In genomic region chr7:87154569-87154968, GRCh38 we compare ENCODE assay signal across 9 cellular contexts. TPM values are rescaled to one million over a fixed set of nuclear protein-coding genes. Genes with fewer than 3 reads are reported as not detected.
DNase-seq lines count a peak whose midpoint lies in the region; ATAC-seq and TF ChIP-seq lines count a peak whose summit lies in the region.
"Had no signal": no experiment of that assay in that cellular context is flagged by ENCODE, and none has a peak within 500 bp of the region (broad histone marks: within the 10 kb centered on the region; RNA-seq: fewer than 3 reads in every experiment).

No MANE protein-coding gene starts in this region.

- no peaks in the 10 kb centered on the region for H3K9me3 ChIP-seq in stomach

- H3K4me3 ChIP-seq in WI38 (ENCODE audit: low read depth, low read length): peak overlapping the region; percentile 92
- peak overlapping the region; percentile 60 to 74 (median 65) for H3K4me3 ChIP-seq in stomach

- H3K27ac ChIP-seq in stomach: peak overlapping the region in 3 of 5 donors; percentile 23 to 100 (median 98)

- intact Hi-C loops in activated CD4-positive, alpha-beta T cell treated with anti-CD3 and anti-CD28 coated beads for 36 hours (cut with DNase I, micrococcal nuclease): loop anchor here (5.0 to 10.0 kb wide), 4 partner anchors 83 to 720 kb away; partner anchors contain the start of genes DBF4 (in 2 of the 2), SLC25A40 (in 2 of the 2), CROT (in 1 of the 2) and ELAPOR2 (in 1 of the 2)
- intact Hi-C loops in stomach (cut with DNase I; ENCODE audit: low total_unique reads): no loop called here

- TF ChIP-seq CTCF in WI38 (IDR thresholded peaks at IDR 0.05; ENCODE audit: low read depth, low read length): no peak
- no peak for TF ChIP-seq CTCF in glutamatergic neuron (IDR thresholded peaks at IDR 0.05; ENCODE audit: partially characterized antibody, unreplicated experiment)
- no peak for TF ChIP-seq CTCF in stomach (IDR thresholded peaks at IDR 0.05)

- DNase-seq in activated CD4-positive, alpha-beta T cell treated with anti-CD3 and anti-CD28 coated beads for 36 hours: no peak
- DNase-seq in activated CD4-positive, alpha-beta T cell treated with anti-CD3 and anti-CD28 coated beads, Interleukin-2, amount 50 U/mL, for 48 hours: no peak
- no peak for DNase-seq in glutamatergic neuron
- no peak for DNase-seq in stomach
- DNase-seq in DMS79 (lab: John Stamatoyannopoulos, UW): no peak
- no peak for DNase-seq in COLO829 (ENCODE audit: low spot score)
- no peak for DNase-seq in putamen (ENCODE audit: low spot score)
- DNase-seq: 8988T had no signal

- H3K9me3 Mint-ChIP-seq in activated CD4-positive, alpha-beta T cell treated with anti-CD3 and anti-CD28 coated beads for 36 hours (ENCODE audit: low read depth): no peaks in the 10 kb centered on the region
- peaks cover 12% of the 10 kb centered on the region for H3K9me3 Mint-ChIP-seq in glutamatergic neuron (ENCODE audit: unreplicated experiment)

- H3K4me3 Mint-ChIP-seq in activated CD4-positive, alpha-beta T cell treated with anti-CD3 and anti-CD28 coated beads for 36 hours: peak overlapping the region; percentile 85
- peak overlapping the region; percentile 95 for H3K4me3 Mint-ChIP-seq in glutamatergic neuron (ENCODE audit: unreplicated experiment)

- peak overlapping the region; percentile 29 for H3K27ac Mint-ChIP-seq in activated CD4-positive, alpha-beta T cell treated with anti-CD3 and anti-CD28 coated beads for 36 hours
- H3K27ac Mint-ChIP-seq in glutamatergic neuron (ENCODE audit: unreplicated experiment): peak overlapping the region; percentile 33

- H3K4me1 ChIP-seq in stomach: peaks cover 26 to 66% (median 46%) of the 10 kb centered on the region in 4 donors

- H3K4me1 Mint-ChIP-seq in activated CD4-positive, alpha-beta T cell treated with anti-CD3 and anti-CD28 coated beads for 36 hours: peaks cover 44% of the 10 kb centered on the region
- peaks cover 19% of the 10 kb centered on the region for H3K4me1 Mint-ChIP-seq in glutamatergic neuron (ENCODE audit: low read depth, unreplicated experiment)

- POLR2A ChIA-PET in activated CD4-positive, alpha-beta T cell treated with anti-CD3 and anti-CD28 coated beads for 36 hours (lab: Charles Lee): interaction anchor here (2.1 to 3.6 kb wide), 2 partner anchors 63 to 65 kb away, joined by 7 to 35 read pairs; partner anchors contain the start of gene TMEM243

- no peak for ATAC-seq in activated CD4-positive, alpha-beta T cell treated with anti-CD3 and anti-CD28 coated beads for 36 hours

- CTCF ChIA-PET in activated CD4-positive, alpha-beta T cell treated with anti-CD3 and anti-CD28 coated beads for 36 hours (lab: Charles Lee): interaction anchor here (0.7 to 2.6 kb wide), 6 partner anchors 14 to 227 kb away, joined by 3 to 12 read pairs (median 6); partner anchors contain the start of gene TMEM243

- no peaks in the 10 kb centered on the region for H3K27me3 Mint-ChIP-seq in activated CD4-positive, alpha-beta T cell treated with anti-CD3 and anti-CD28 coated beads for 36 hours
- H3K27me3 Mint-ChIP-seq in glutamatergic neuron (ENCODE audit: unreplicated experiment): peaks cover 10% of the 10 kb centered on the region

- TF ChIP-seq POLR2A in stomach (IDR thresholded peaks at IDR 0.05): no peak

- H3K27me3 ChIP-seq in stomach: no peaks in the 10 kb centered on the region

- no peaks in the 10 kb centered on the region for H3K36me3 ChIP-seq in stomach

- 16 to 32% (median 25%) methylated on average over 3 of the region's 3 CpGs for WGBS in stomach, 5 donors

- TF ChIP-seq EP300 in stomach (IDR thresholded peaks at IDR 0.05): no peak

- peaks cover 23% of the 10 kb centered on the region for H3K36me3 Mint-ChIP-seq in activated CD4-positive, alpha-beta T cell treated with anti-CD3 and anti-CD28 coated beads for 36 hours (ENCODE audit: low read depth)
- no peaks in the 10 kb centered on the region for H3K36me3 Mint-ChIP-seq in glutamatergic neuron (ENCODE audit: unreplicated experiment)

RNA-seq across cellular contexts. Expression of gene DMTF1, which starts 2.3 kb away (rescaled TPM):
- total RNA-seq in activated CD4-positive, alpha-beta T cell treated with anti-CD3 and anti-CD28 coated beads for 36 hours: 10 to 100 TPM; 60.4 to 64.9 TPM
- total RNA-seq in glutamatergic neuron (ENCODE audit: unreplicated experiment) (168 TPM), stomach (100 to 1,000 TPM in 4 of 5 donors, 10 to 100 TPM in 1; 37.2 to 233 (median 122) TPM)
- polyA plus RNA-seq in stomach: 10 to 100 TPM; 10.5 to 30.5 (median 19.7) TPM
